In genomic region chr19:3075605-3076431, GRCh38 we compare ENCODE assay signal across 8 cellular contexts. TPM values are rescaled to one million over a fixed set of nuclear protein-coding genes. Genes with fewer than 3 reads are reported as not detected.
DNase-seq lines count a peak whose midpoint lies in the region; ATAC-seq, FAIRE-seq and TF ChIP-seq lines count a peak whose summit lies in the region.

No MANE protein-coding gene starts in this region.

- intact Hi-C loops in CD4-positive, alpha-beta T cell (cut with DNase I, micrococcal nuclease): loop anchor here (1.0 to 10.0 kb wide), 5 partner anchors 28 to 114 kb away; no protein-coding TSS in a partner anchor

- no peak for FAIRE-seq in astrocyte (lab: Jason Lieb, UNC)

- H3K9me3 Mint-ChIP-seq in CD4-positive, alpha-beta T cell: no peaks in the 10 kb centered on the region
- H3K9me3 Mint-ChIP-seq in T-cell (no peaks in the 10 kb centered on the region), astrocyte (ENCODE audit: unreplicated experiment) (peaks cover 2% of the 10 kb centered on the region)

- TF ChIP-seq CTCF in CD4-positive, alpha-beta T cell (IDR thresholded peaks at IDR 0.05): peak; percentile 90
- peak; percentile 63 for TF ChIP-seq CTCF in astrocyte (IDR thresholded peaks at IDR 0.05; ENCODE audit: insufficient read depth, low read depth, low read length)

- POLR2A ChIA-PET in CD4-positive, alpha-beta T cell (lab: Charles Lee): interaction anchor here (1.1 to 2.0 kb wide), 4 partner anchors 14 to 28 kb away, joined by 3 to 9 read pairs (median 4); partner anchors contain the start of gene TLE5
- POLR2A ChIA-PET in T-cell (lab: Charles Lee): no interaction called here

- H3K4me1 ChIP-seq in astrocyte (ENCODE audit: insufficient read depth, low read length): peaks cover 6% of the 10 kb centered on the region

- peaks cover 3% of the 10 kb centered on the region for H3K4me1 Mint-ChIP-seq in CD4-positive, alpha-beta T cell (ENCODE audit: low read depth)
- H3K4me1 Mint-ChIP-seq in T-cell (peaks cover 6 to 7% (median 7%) of the 10 kb centered on the region in 3 donors), astrocyte (ENCODE audit: low read depth, unreplicated experiment) (no peaks in the 10 kb centered on the region)

- H3K27ac Mint-ChIP-seq in CD4-positive, alpha-beta T cell: no peak overlapping the region
- H3K27ac Mint-ChIP-seq in T-cell (no peak overlapping the region), astrocyte (ENCODE audit: unreplicated experiment) (no peak overlapping the region)

- no peaks in the 10 kb centered on the region for H4K20me1 ChIP-seq in astrocyte (ENCODE audit: insufficient read depth, low read length)

- H3K4me3 Mint-ChIP-seq in CD4-positive, alpha-beta T cell: no peak overlapping the region
- H3K4me3 Mint-ChIP-seq in T-cell: peak overlapping the region in 1 of 3 donors; percentile 43
- no peak overlapping the region for H3K4me3 Mint-ChIP-seq in astrocyte (ENCODE audit: unreplicated experiment)

- CTCF ChIA-PET in CD4-positive, alpha-beta T cell (lab: Charles Lee): interaction anchor here (0.9 to 3.3 kb wide), 10 partner anchors 11 to 175 kb away, joined by 3 to 18 read pairs (median 4); no protein-coding TSS in a partner anchor
- CTCF ChIA-PET in T-cell (lab: Charles Lee): interaction anchor here (0.5 to 1.8 kb wide), 5 partner anchors 28 to 55 kb away, joined by 3 to 17 read pairs (median 5); no protein-coding TSS in a partner anchor

- ATAC-seq in CD4-positive, alpha-beta T cell (ENCODE audit: poor library complexity): peak; percentile 99
- ATAC-seq in T-cell (replicated peaks in 1 of 4) (peak; percentile 94 to 97 (median 96)), GM19351 (IDR thresholded peaks at IDR 0.05; ENCODE audit: unreplicated experiment) (no peak)

- no peaks in the 10 kb centered on the region for H3K27me3 Mint-ChIP-seq in CD4-positive, alpha-beta T cell
- H3K27me3 Mint-ChIP-seq in T-cell: no peaks in the 10 kb centered on the region
- peaks cover 37% of the 10 kb centered on the region for H3K27me3 Mint-ChIP-seq in astrocyte (ENCODE audit: low read depth, unreplicated experiment)

- peak overlapping the region; percentile 70 for H2AFZ ChIP-seq in astrocyte (ENCODE audit: low read depth, low read length)

- no peaks in the 10 kb centered on the region for H3K36me3 ChIP-seq in astrocyte (ENCODE audit: insufficient read depth, low read length)

- H3K4me3 ChIP-seq in astrocyte (ENCODE audit: insufficient read depth, low read depth, low read length): peak overlapping the region; percentile 40

- peak; percentile 61 to 86 (median 74) for DNase-seq in CD4-positive, alpha-beta T cell
- DNase-seq in HUDEP-2 (lab: John Stamatoyannopoulos, UW; ENCODE audit: unreplicated experiment in 76 of 76) (peak in 40 of 76 experiments; percentile 16 to 74 (median 40)), T-cell (peak; percentile 38 to 81 (median 70)), astrocyte (ENCODE audit: low read depth) (no peak), inferior parietal cortex (ENCODE audit: extremely low spot score) (peak; percentile 52), globus pallidus (ENCODE audit: low spot score) (no peak)
- peak; percentile 81 to 88 for DNase-seq in stimulated activated CD4-positive, alpha-beta T cell treated with anti-CD3 and anti-CD28 coated beads, Interleukin-2, amount 100 ng/mL, for 48 hours

- peak overlapping the region; percentile 74 for H3K4me2 ChIP-seq in astrocyte (ENCODE audit: low read length)

- no peak overlapping the region for H3K27ac ChIP-seq in CD4-positive, alpha-beta T cell (ENCODE audit: low read depth, low read length)
- no peak overlapping the region for H3K27ac ChIP-seq in astrocyte (ENCODE audit: low read depth, low read length)

- no peaks in the 10 kb centered on the region for H3K27me3 ChIP-seq in CD4-positive, alpha-beta T cell (ENCODE audit: control insufficient read depth, insufficient read depth, low read length)
- H3K27me3 ChIP-seq in astrocyte (ENCODE audit: insufficient read depth, low read length): no peaks in the 10 kb centered on the region

- no peaks in the 10 kb centered on the region for H3K79me2 ChIP-seq in astrocyte (ENCODE audit: insufficient read depth, low read length)

- no peak overlapping the region for H3K9ac ChIP-seq in astrocyte (ENCODE audit: low read length)

- H3K36me3 Mint-ChIP-seq in CD4-positive, alpha-beta T cell (ENCODE audit: low read depth): no peaks in the 10 kb centered on the region
- H3K36me3 Mint-ChIP-seq in T-cell: no peaks in the 10 kb centered on the region
- H3K36me3 Mint-ChIP-seq in astrocyte (ENCODE audit: low read depth, unreplicated experiment): no peaks in the 10 kb centered on the region

- H3K9me3 ChIP-seq in CD4-positive, alpha-beta T cell (ENCODE audit: control insufficient read depth, low read length): no peaks in the 10 kb centered on the region
- H3K9me3 ChIP-seq in astrocyte (ENCODE audit: insufficient read depth, low read depth, low read length): no peaks in the 10 kb centered on the region

RNA-seq across cellular contexts. Expression of gene TLE5, which starts 13.5 kb away (rescaled TPM):
- total RNA-seq in CD4-positive, alpha-beta T cell: 100 to 1,000 TPM; 722 to 793 TPM
- total RNA-seq in T-cell: 1,000 to 10,000 TPM in 3 of 5 donors, 100 to 1,000 TPM in 2; 777 to 1,202 (median 1,047) TPM
- 200 and 210 TPM in 2 replicates for total RNA-seq in astrocyte

RNA-seq across cellular contexts. Expression of gene GNA11, which starts 18.3 kb away (rescaled TPM):
- 1 to 10 TPM; 2.6 to 3.4 TPM for total RNA-seq in CD4-positive, alpha-beta T cell
- 1 to 10 TPM; 2.3 to 6.3 (median 4.0) TPM for total RNA-seq in T-cell
- total RNA-seq in astrocyte: 39.9 and 41.0 TPM in 2 replicates

RNA-seq across cellular contexts. Expression of gene TLE2, which starts 46.7 kb away (rescaled TPM):
- 10 to 100 TPM; 23.9 to 25.0 TPM for total RNA-seq in CD4-positive, alpha-beta T cell
- total RNA-seq in T-cell (10 to 100 TPM; 16.7 to 29.7 (median 21.5) TPM), astrocyte (0.48 and 0.79 TPM in 2 replicates)

Comparison
In these comparisons a context has a peak if more than half of its experiments do, and no peak if none do; other contexts are left out.
1. DNase-seq: peak in CD4-positive, alpha-beta T cell (10 of 10), HUDEP-2 (40 of 76), T-cell (34 of 34), inferior parietal cortex (single experiment) and stimulated activated CD4-positive, alpha-beta T cell treated with anti-CD3 and anti-CD28 coated beads, Interleukin-2, amount 100 ng/mL, for 48 hours (2 of 2); none in astrocyte (single experiment) and globus pallidus (single experiment).